In the genomic region with DNA sequence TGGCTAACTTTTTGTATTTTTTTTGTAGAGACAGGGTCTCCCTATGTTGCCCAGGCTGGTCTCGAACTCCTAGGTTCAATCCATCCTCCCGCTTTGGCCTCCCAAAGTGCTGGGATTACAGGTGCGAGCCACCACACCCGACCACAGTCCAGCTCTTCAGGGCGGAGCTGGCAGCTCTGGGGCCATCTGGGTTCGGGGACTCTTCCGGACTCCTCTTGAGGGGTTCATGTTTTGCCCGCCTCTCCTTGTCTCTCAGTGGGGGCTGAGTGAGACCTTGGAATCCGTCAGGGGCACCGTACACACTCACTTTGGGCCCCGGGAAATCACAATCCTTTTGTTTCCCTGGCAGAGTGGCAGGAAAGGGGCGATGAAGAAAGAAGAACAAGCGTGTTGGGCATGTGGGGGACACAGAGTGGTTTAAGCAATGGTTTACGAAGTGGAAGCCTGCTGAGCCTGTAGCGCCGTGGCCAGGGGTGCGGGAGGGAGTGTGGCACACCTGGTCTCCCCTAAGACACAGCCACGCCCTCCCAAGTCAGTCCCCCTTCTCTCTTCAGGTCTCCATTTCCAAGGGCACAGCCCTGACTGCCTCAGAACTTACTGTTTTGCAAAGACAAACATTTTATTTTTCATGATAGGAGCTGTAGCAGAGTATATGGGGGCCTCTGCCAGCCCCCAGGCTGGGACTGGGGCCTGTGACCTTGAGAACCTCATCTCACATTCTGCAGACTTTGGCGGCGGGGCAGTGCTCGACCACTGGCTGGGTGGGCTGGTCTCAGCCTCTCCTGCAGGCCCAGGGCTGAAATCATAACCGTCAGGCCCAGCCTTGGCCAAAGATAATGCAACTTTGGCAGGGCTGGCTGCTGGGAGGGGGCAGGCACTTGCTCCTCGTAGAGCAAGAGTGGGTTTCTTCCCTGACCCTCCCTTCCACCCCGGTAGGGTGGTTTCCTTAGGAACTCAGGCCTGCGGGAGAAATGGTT, we compare ENCODE assay signal across 1 cellular context.
TF ChIP-seq lines count a peak whose summit lies in the region.

No MANE protein-coding gene starts in this region.

TF ChIP-seq in K562, 482 proteins besides CTCF, POLR2A, EP300 and RAD21:
- TF ChIP-seq SMARCA4 (IDR thresholded peaks at IDR 0.05) (no peak), POLR2AphosphoS5 (IDR thresholded peaks at IDR 0.05; ENCODE audit: control insufficient read depth, insufficient read depth, low read depth, low read length) (no peak), ZNF175 (CRISPR knock-in tag; IDR thresholded peaks at IDR 0.05; ENCODE audit: low read depth) (peak; percentile 29; the same call in 1 of the 2 replicates), ZC3H4 (CRISPR knock-in tag; IDR thresholded peaks at IDR 0.05; ENCODE audit: borderline replicate concordance) (no peak), KAT7 (CRISPR knock-in tag; IDR thresholded peaks at IDR 0.05; ENCODE audit: borderline replicate concordance) (no peak), POLR3G (IDR thresholded peaks at IDR 0.05; ENCODE audit: extremely low read depth, insufficient read length, insufficient replicate concordance) (no peak)
- TF ChIP-seq, protein P1, sequence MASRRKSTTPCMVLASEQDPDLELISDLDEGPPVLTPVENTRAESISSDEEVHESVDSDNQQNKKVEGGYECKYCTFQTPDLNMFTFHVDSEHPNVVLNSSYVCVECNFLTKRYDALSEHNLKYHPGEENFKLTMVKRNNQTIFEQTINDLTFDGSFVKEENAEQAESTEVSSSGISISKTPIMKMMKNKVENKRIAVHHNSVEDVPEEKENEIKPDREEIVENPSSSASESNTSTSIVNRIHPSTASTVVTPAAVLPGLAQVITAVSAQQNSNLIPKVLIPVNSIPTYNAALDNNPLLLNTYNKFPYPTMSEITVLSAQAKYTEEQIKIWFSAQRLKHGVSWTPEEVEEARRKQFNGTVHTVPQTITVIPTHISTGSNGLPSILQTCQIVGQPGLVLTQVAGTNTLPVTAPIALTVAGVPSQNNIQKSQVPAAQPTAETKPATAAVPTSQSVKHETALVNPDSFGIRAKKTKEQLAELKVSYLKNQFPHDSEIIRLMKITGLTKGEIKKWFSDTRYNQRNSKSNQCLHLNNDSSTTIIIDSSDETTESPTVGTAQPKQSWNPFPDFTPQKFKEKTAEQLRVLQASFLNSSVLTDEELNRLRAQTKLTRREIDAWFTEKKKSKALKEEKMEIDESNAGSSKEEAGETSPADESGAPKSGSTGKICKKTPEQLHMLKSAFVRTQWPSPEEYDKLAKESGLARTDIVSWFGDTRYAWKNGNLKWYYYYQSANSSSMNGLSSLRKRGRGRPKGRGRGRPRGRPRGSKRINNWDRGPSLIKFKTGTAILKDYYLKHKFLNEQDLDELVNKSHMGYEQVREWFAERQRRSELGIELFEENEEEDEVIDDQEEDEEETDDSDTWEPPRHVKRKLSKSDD (conservative IDR thresholded peaks at IDR 0.05; ENCODE audit: low read length), result no peak
- TF ChIP-seq, protein P2, sequence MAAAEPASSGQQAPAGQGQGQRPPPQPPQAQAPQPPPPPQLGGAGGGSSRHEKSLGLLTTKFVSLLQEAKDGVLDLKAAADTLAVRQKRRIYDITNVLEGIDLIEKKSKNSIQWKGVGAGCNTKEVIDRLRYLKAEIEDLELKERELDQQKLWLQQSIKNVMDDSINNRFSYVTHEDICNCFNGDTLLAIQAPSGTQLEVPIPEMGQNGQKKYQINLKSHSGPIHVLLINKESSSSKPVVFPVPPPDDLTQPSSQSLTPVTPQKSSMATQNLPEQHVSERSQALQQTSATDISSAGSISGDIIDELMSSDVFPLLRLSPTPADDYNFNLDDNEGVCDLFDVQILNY (CRISPR knock-in tag; IDR thresholded peaks at IDR 0.05), result no peak
